8 cellular contexts compared by ENCODE assay signal in genomic region chr3:134249442-134249841, GRCh38. TPM values are rescaled to one million over a fixed set of nuclear protein-coding genes. Genes with fewer than 3 reads are reported as not detected.
A peak's percentile ranks its signal among the peaks of the same experiment; 100 is the strongest.
DNase-seq lines count a peak whose midpoint lies in the region; ATAC-seq and TF ChIP-seq lines count a peak whose summit lies in the region.

No MANE protein-coding gene starts in this region.

- peak overlapping the region; percentile 84 to 94 for H3K27ac Mint-ChIP-seq in natural killer cell

- H3K36me3 ChIP-seq in BE2C (0 out of 2 replicates have a peak, but pooled peaks cover 2% of the 10 kb centered on the region), Karpas-422 (ENCODE audit: insufficient read depth, low read length) (no peaks in the 10 kb centered on the region)

- no peaks in the 10 kb centered on the region for H3K9me2 ChIP-seq in Karpas-422 (replicated peaks; ENCODE audit: insufficient read depth, low read length)

- no peaks in the 10 kb centered on the region for H3K79me2 ChIP-seq in Karpas-422 (ENCODE audit: low read length)

- H3K36me3 Mint-ChIP-seq in natural killer cell: no peaks in the 10 kb centered on the region

- H3K4me1 Mint-ChIP-seq in natural killer cell: peaks cover 42 to 47% of the 10 kb centered on the region in 2 donors

- peaks cover 3 to 4% of the 10 kb centered on the region in 2 donors for H3K27me3 Mint-ChIP-seq in natural killer cell (ENCODE audit: low read depth in 2 of 2)

- H3K27ac ChIP-seq in Karpas-422 (ENCODE audit: low read length): no peak overlapping the region
- H3K27ac ChIP-seq in coronary artery: peak overlapping the region; percentile 83 to 95

- H3K9ac ChIP-seq in Karpas-422 (ENCODE audit: low read length): peak overlapping the region; percentile 69

- no peaks in the 10 kb centered on the region for H3K9me3 Mint-ChIP-seq in natural killer cell

- no peak for DNase-seq in BE2C
- no peak for DNase-seq in Karpas-422
- DNase-seq in coronary artery (ENCODE audit: low spot score): no peak
- DNase-seq in natural killer cell: no peak
- no peak for DNase-seq in cerebellar nuclear complex (lab: John Stamatoyannopoulos, UW)
- no peak for DNase-seq in COLO829 (ENCODE audit: low spot score)
- no peak for DNase-seq in COR-L47 (lab: John Stamatoyannopoulos, UW)

- peak overlapping the region; percentile 94 for H3K4me2 ChIP-seq in Karpas-422 (ENCODE audit: low read depth, low read length, poor library complexity, severe bottlenecking)

- peak overlapping the region; percentile 93 for H3K4me3 Mint-ChIP-seq in natural killer cell

- TF ChIP-seq CTCF in BE2C (IDR thresholded peaks at IDR 0.05; ENCODE audit: low read depth, low read length) (no peak), coronary artery (IDR thresholded peaks at IDR 0.05) (no peak), natural killer cell (IDR thresholded peaks at IDR 0.05) (no peak)

- H3K4me1 ChIP-seq in BE2C (no peaks in the 10 kb centered on the region; the same call in 1 of the 2 replicates), Karpas-422 (ENCODE audit: low read length) (peaks cover 17% of the 10 kb centered on the region)

- H3K4me3 ChIP-seq in BE2C (ENCODE audit: low read depth, low read length) (peak overlapping the region; percentile 68), Karpas-422 (ENCODE audit: low read length) (peak overlapping the region; percentile 70), coronary artery (peak overlapping the region; percentile 87)

- no peak for ATAC-seq in natural killer cell
- ATAC-seq in GM19324 (IDR thresholded peaks at IDR 0.05; ENCODE audit: low FRiP score, unreplicated experiment): no peak

- no peak overlapping the region for H2AFZ ChIP-seq in Karpas-422 (ENCODE audit: low read length)

- H3K27me3 ChIP-seq in BE2C: no peaks in the 10 kb centered on the region
- H3K27me3 ChIP-seq in Karpas-422 (ENCODE audit: low read length): no peaks in the 10 kb centered on the region

- peaks cover 38% of the 10 kb centered on the region for H4K20me1 ChIP-seq in Karpas-422 (ENCODE audit: insufficient read depth, low read depth, low read length)

- H3K9me3 ChIP-seq in BE2C (no peaks in the 10 kb centered on the region), Karpas-422 (ENCODE audit: low read length) (no peaks in the 10 kb centered on the region)

- intact Hi-C loops in natural killer cell (cut with micrococcal nuclease): no loop called here

RNA-seq across cellular contexts. Expression of gene RYK, which starts 1.2 kb away (rescaled TPM):
- polyA plus RNA-seq in BE2C (2012; ENCODE audit: insufficient read depth, insufficient read length, low read depth): 31.7 TPM
- total RNA-seq in Karpas-422 (2014; rRNA removed; shearing (Covaris generic); ENCODE audit: low replicate concordance): 10.5 and 14.8 TPM in 2 replicates
- total RNA-seq in natural killer cell: 10 to 100 TPM; 56.7 to 69.5 (median 56.8) TPM
